In the genomic region with DNA sequence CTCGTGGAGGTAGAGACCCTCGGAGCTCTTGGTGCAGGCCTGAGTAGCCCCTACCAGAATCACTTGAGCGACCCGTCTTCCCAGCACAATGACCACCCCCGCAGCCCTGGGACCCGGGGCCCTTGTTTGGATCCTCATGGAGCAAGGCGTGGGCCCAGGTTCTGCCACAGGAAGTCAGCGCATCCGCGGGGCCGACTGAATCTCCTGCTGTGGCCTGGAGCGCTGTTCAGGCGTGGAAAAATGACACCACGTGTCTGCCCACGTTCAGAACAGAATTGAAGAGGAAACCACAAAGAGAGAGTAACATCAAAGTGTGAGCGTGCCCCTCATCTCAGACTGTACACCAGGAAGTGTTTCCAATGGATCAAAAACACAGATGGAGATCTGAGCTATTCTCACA, we compare ENCODE assay signal across 23 cellular contexts.
DNase-seq lines count a peak whose midpoint lies in the region; ATAC-seq and TF ChIP-seq lines count a peak whose summit lies in the region.
"Had no signal": no experiment of that assay in that cellular context is flagged by ENCODE, and none has a peak within 500 bp of the region (broad histone marks: within the 10 kb centered on the region; RNA-seq: fewer than 3 reads in every experiment).

No MANE protein-coding gene starts in this region.

- no CpG with 5 or more reads among the region's 16 CpGs for WGBS in mesendoderm (ENCODE audit: extremely low coverage, insufficient coverage, low lambda C conversion rate)
- WGBS in endodermal cell (ENCODE audit: insufficient coverage in 1 of 2, insufficient read length in 1 of 2), 2 experiments = 85 to 92% methylated on average over 15 to 16 of the region's 16 CpGs

- no peak overlapping the region for H2AK5ac ChIP-seq in mesendoderm (ENCODE audit: low read length)

- peaks cover 0 to 9% (median 0%) of the 10 kb centered on the region in 11 experiments; a peak in 1 of 22 replicates for H3K9me3 ChIP-seq in BLaER1 treated with 17β-estradiol and CSF1 and Interleukin-3, amounts not matched to agents 10 nM and 100 nM (replicated peaks in 1 of 11)
- no peaks in the 10 kb centered on the region for H3K9me3 ChIP-seq in endodermal cell (ENCODE audit: control insufficient read depth, low read length)
- H3K9me3 ChIP-seq: right lobe of liver, SJSA1, uterus had no signal

- H3K27ac Mint-ChIP-seq in stimulated activated effector memory CD8-positive, alpha-beta T cell treated with anti-CD3 and anti-CD28 coated beads, Interleukin-12 subunit alpha, Interleukin-12 subunit beta, amount 100 ng/mL, for 72 hours = no peak overlapping the region
- H3K27ac Mint-ChIP-seq in endodermal cell = no peak overlapping the region
- H3K27ac Mint-ChIP-seq: activated CD4-positive, alpha-beta T cell treated with anti-CD3 and anti-CD28 coated beads, Interleukin-2, amount 10 ng/mL, durations not matched to agents 24 days and 14 days; activated naive CD4-positive, alpha-beta T cell treated with anti-CD3 and anti-CD28 coated beads, Interleukin-2, amount 50 U/mL, for 72 hours; activated T-helper 1 cell treated with anti-CD3 and anti-CD28 coated beads, Interleukin-12 subunit alpha, Interleukin-12 subunit beta, Interleukin-2, Interleukin-4 antibody, amounts not matched to agents 30 ng/mL and 10 ng/mL and 1 ng/mL, durations not matched to agents 14 hours and 24 hours and 36 hours; mesothelial cell of epicardium; T-helper 17 cell had no signal

- peaks cover 0 to 25% (median 10%) of the 10 kb centered on the region in 11 experiments; a peak in 9 of 22 replicates for H4K20me1 ChIP-seq in BLaER1 treated with 17β-estradiol and CSF1 and Interleukin-3, amounts not matched to agents 10 nM and 100 nM

- no peak overlapping the region for H4K5ac ChIP-seq in mesendoderm (ENCODE audit: low read length)

- no peaks in the 10 kb centered on the region for H3K79me2 ChIP-seq in mesendoderm (ENCODE audit: control insufficient read depth, insufficient read depth, low read length)

- peak; percentile 28 for ATAC-seq in stimulated activated effector memory CD8-positive, alpha-beta T cell treated with anti-CD3 and anti-CD28 coated beads, Interleukin-12 subunit alpha, Interleukin-12 subunit beta, amount 100 ng/mL, for 72 hours
- no peak for ATAC-seq in GM21723 (IDR thresholded peaks at IDR 0.05; ENCODE audit: unreplicated experiment)
- no peak for ATAC-seq in HG03039 (IDR thresholded peaks at IDR 0.05; ENCODE audit: unreplicated experiment)
- ATAC-seq: activated naive CD4-positive, alpha-beta T cell treated with anti-CD3 and anti-CD28 coated beads, Interleukin-2, amount 50 U/mL, for 72 hours; HepG2; naive thymus-derived CD8-positive, alpha-beta T cell; right lobe of liver; T-helper 17 cell had no signal

- DNase-seq in Jurkat, Clone E6-1 (ENCODE audit: low read depth, low spot score) = peak; percentile 57
- no peak for DNase-seq in mesendoderm
- DNase-seq in stimulated activated effector memory CD8-positive, alpha-beta T cell treated with anti-CD3 and anti-CD28 coated beads, Interleukin-12 subunit alpha, Interleukin-12 subunit beta, amount 100 ng/mL, for 72 hours (ENCODE audit: low spot score in 2 of 2) = no peak
- DNase-seq in endodermal cell = no peak
- DNase-seq: activated CD4-positive, alpha-beta T cell treated with anti-CD3 and anti-CD28 coated beads, Interleukin-2, amount 10 ng/mL, durations not matched to agents 24 days and 14 days; anterior cingulate cortex; caudate nucleus; dermis blood vessel endothelial cell; NCI-H1092; NCI-H187 treated with DMSO at 0.1 percent for 48 hours; NCI-H526; T-helper 17 cell; uterus had no signal

- H2BK15ac ChIP-seq in mesendoderm (replicated peaks; ENCODE audit: low read depth) = no peak overlapping the region

- no peak overlapping the region for H3K4me3 ChIP-seq in BLaER1 treated with 17β-estradiol and CSF1 and Interleukin-3, amounts not matched to agents 10 nM and 100 nM
- H3K4me3 ChIP-seq in Jurkat, Clone E6-1 (ENCODE audit: low read length) = no peak overlapping the region
- no peak overlapping the region for H3K4me3 ChIP-seq in mesendoderm (ENCODE audit: low read length)
- no peak overlapping the region for H3K4me3 ChIP-seq in endodermal cell (ENCODE audit: low read length)
- H3K4me3 ChIP-seq: right lobe of liver, SJSA1, uterus had no signal

- H2BK5ac ChIP-seq in mesendoderm (ENCODE audit: low read length) = no peak overlapping the region

- H3K4me1 Mint-ChIP-seq in stimulated activated effector memory CD8-positive, alpha-beta T cell treated with anti-CD3 and anti-CD28 coated beads, Interleukin-12 subunit alpha, Interleukin-12 subunit beta, amount 100 ng/mL, for 72 hours = peaks cover 15% of the 10 kb centered on the region
- H3K4me1 Mint-ChIP-seq in endodermal cell = peaks cover 32% of the 10 kb centered on the region
- H3K4me1 Mint-ChIP-seq: T-helper 17 cell had no signal

- H3K4ac ChIP-seq in mesendoderm (ENCODE audit: low read depth, low read length) = no peak overlapping the region

- H3K27me3 ChIP-seq in BLaER1 treated with 17β-estradiol and CSF1 and Interleukin-3, amounts not matched to agents 10 nM and 100 nM = peaks cover 6 to 46% (median 27%) of the 10 kb centered on the region in 11 experiments; a peak in 19 of 22 replicates
- H3K27me3 ChIP-seq in mesendoderm (ENCODE audit: insufficient read depth, low read length, poor library complexity) (no peaks in the 10 kb centered on the region), endodermal cell (ENCODE audit: control insufficient read depth, insufficient read depth, low read length, poor library complexity, severe bottlenecking) (no peaks in the 10 kb centered on the region)
- H3K27me3 ChIP-seq: right lobe of liver, uterus had no signal

- H3K9ac ChIP-seq in BLaER1 treated with 17β-estradiol and CSF1 and Interleukin-3, amounts not matched to agents 10 nM and 100 nM = no peak overlapping the region
- H3K9ac ChIP-seq in mesendoderm (ENCODE audit: low read length) (no peak overlapping the region), endodermal cell (ENCODE audit: extremely low read depth, low read length, poor library complexity, severe bottlenecking) (no peak overlapping the region)

- no peak overlapping the region for H3K56ac ChIP-seq in mesendoderm (ENCODE audit: low read length)

- H4K8ac ChIP-seq in mesendoderm (ENCODE audit: low read depth, low read length) = no peak overlapping the region

- no peak overlapping the region for H3K4me3 Mint-ChIP-seq in stimulated activated effector memory CD8-positive, alpha-beta T cell treated with anti-CD3 and anti-CD28 coated beads, Interleukin-12 subunit alpha, Interleukin-12 subunit beta, amount 100 ng/mL, for 72 hours
- no peak overlapping the region for H3K4me3 Mint-ChIP-seq in endodermal cell
- H3K4me3 Mint-ChIP-seq: activated CD4-positive, alpha-beta T cell treated with anti-CD3 and anti-CD28 coated beads, Interleukin-2, amount 10 ng/mL, durations not matched to agents 24 days and 14 days; activated T-helper 1 cell treated with anti-CD3 and anti-CD28 coated beads, Interleukin-12 subunit alpha, Interleukin-12 subunit beta, Interleukin-2, Interleukin-4 antibody, amounts not matched to agents 30 ng/mL and 10 ng/mL and 1 ng/mL, durations not matched to agents 14 hours and 24 hours and 36 hours; mesothelial cell of epicardium; T-helper 17 cell had no signal

- no peak overlapping the region for H2BK120ac ChIP-seq in mesendoderm (ENCODE audit: low read depth, low read length)

- no peaks in the 10 kb centered on the region for H3K9me3 Mint-ChIP-seq in stimulated activated effector memory CD8-positive, alpha-beta T cell treated with anti-CD3 and anti-CD28 coated beads, Interleukin-12 subunit alpha, Interleukin-12 subunit beta, amount 100 ng/mL, for 72 hours
- H3K9me3 Mint-ChIP-seq in endodermal cell = no peaks in the 10 kb centered on the region
- H3K9me3 Mint-ChIP-seq: activated CD4-positive, alpha-beta T cell treated with anti-CD3 and anti-CD28 coated beads, Interleukin-2, amount 10 ng/mL, durations not matched to agents 24 days and 14 days; activated T-helper 1 cell treated with anti-CD3 and anti-CD28 coated beads, Interleukin-12 subunit alpha, Interleukin-12 subunit beta, Interleukin-2, Interleukin-4 antibody, amounts not matched to agents 30 ng/mL and 10 ng/mL and 1 ng/mL, durations not matched to agents 14 hours and 24 hours and 36 hours; mesothelial cell of epicardium had no signal

- H3K4me1 ChIP-seq in BLaER1 treated with 17β-estradiol and CSF1 and Interleukin-3, amounts not matched to agents 10 nM and 100 nM = peaks cover 29 to 76% (median 62%) of the 10 kb centered on the region in 10 experiments
- H3K4me1 ChIP-seq in mesendoderm (ENCODE audit: control insufficient read depth, low read depth, low read length) (peaks cover 16% of the 10 kb centered on the region), endodermal cell (ENCODE audit: control insufficient read depth, insufficient read depth, low read length) (peaks cover 13% of the 10 kb centered on the region)
- H3K4me1 ChIP-seq: right lobe of liver, SJSA1, uterus had no signal

- TF ChIP-seq CTCF in endodermal cell (conservative IDR thresholded peaks at IDR 0.05) = no peak

- H3K36me3 Mint-ChIP-seq in stimulated activated effector memory CD8-positive, alpha-beta T cell treated with anti-CD3 and anti-CD28 coated beads, Interleukin-12 subunit alpha, Interleukin-12 subunit beta, amount 100 ng/mL, for 72 hours = no peaks in the 10 kb centered on the region
- H3K36me3 Mint-ChIP-seq in endodermal cell (ENCODE audit: low read depth) = no peaks in the 10 kb centered on the region
- H3K36me3 Mint-ChIP-seq: activated naive CD4-positive, alpha-beta T cell treated with anti-CD3 and anti-CD28 coated beads, Interleukin-2, amount 50 U/mL, for 72 hours; mesothelial cell of epicardium; naive thymus-derived CD8-positive, alpha-beta T cell had no signal

- no peak overlapping the region for H3K18ac ChIP-seq in mesendoderm (ENCODE audit: low read length)

- H3K79me1 ChIP-seq in mesendoderm (ENCODE audit: low read length) = no peaks in the 10 kb centered on the region

- H3K23ac ChIP-seq in mesendoderm (ENCODE audit: low read length) = peak overlapping the region; percentile 3

- peaks cover 6% of the 10 kb centered on the region for H3K27me3 Mint-ChIP-seq in endodermal cell (ENCODE audit: insufficient read depth)
- H3K27me3 Mint-ChIP-seq: activated CD4-positive, alpha-beta T cell treated with anti-CD3 and anti-CD28 coated beads, Interleukin-2, amount 10 ng/mL, durations not matched to agents 24 days and 14 days had no signal

- H3K27ac ChIP-seq in BLaER1 treated with 17β-estradiol and CSF1 and Interleukin-3, amounts not matched to agents 10 nM and 100 nM = no peak overlapping the region
- H3K27ac ChIP-seq in mesendoderm (ENCODE audit: low read depth, low read length) = no peak overlapping the region
- H3K27ac ChIP-seq in endodermal cell (ENCODE audit: low read depth, low read length) = no peak overlapping the region
- H3K27ac ChIP-seq: right lobe of liver, SJSA1, uterus had no signal

- H3K4me2 ChIP-seq in BLaER1 treated with 17β-estradiol and CSF1 and Interleukin-3, amounts not matched to agents 10 nM and 100 nM = peak overlapping the region; percentile 62 to 96 (median 78)
- H3K4me2 ChIP-seq in mesendoderm (ENCODE audit: low read length) = no peak overlapping the region

- no peaks in the 10 kb centered on the region for H3K36me3 ChIP-seq in BLaER1 treated with 17β-estradiol and CSF1 and Interleukin-3, amounts not matched to agents 10 nM and 100 nM
- no peaks in the 10 kb centered on the region for H3K36me3 ChIP-seq in mesendoderm (ENCODE audit: control insufficient read depth, insufficient read depth, low read length)
- no peaks in the 10 kb centered on the region for H3K36me3 ChIP-seq in endodermal cell (ENCODE audit: control insufficient read depth, insufficient read depth, low read length)
- H3K36me3 ChIP-seq: right lobe of liver, SJSA1, uterus had no signal
